ENCODE assay signal across 8 cellular contexts in the genomic region with DNA sequence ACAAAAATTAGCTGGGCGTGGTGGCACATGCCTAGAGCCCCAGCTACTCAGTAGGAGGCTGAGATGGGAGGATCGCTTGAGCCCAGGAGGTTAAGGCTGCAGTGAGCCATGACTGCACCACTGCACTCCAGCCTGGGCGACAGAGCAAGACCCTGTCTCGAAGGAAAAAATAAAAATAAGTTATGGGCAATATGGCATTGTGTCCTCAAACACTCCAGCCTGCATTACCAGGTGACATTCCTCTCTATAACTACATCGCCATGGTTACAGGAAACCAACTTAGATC. TPM values are rescaled to one million over a fixed set of nuclear protein-coding genes. Genes with fewer than 3 reads are reported as not detected.
DNase-seq lines count a peak whose midpoint lies in the region; ATAC-seq and TF ChIP-seq lines count a peak whose summit lies in the region.
"Not testable (repeated sequence)": the region's sequence is repeated elsewhere in the genome, so short reads cannot be mapped to it uniquely, and the experiment has no call there.

No MANE protein-coding gene starts in this region.

- not testable (repeated sequence) for H3K36me3 ChIP-seq in GM23338 (ENCODE audit: insufficient read depth); hepatocyte (replicated peaks; ENCODE audit: insufficient read depth, low read depth)
- H3K36me3 ChIP-seq in ascending aorta, result peaks cover 0 to 26% of the 10 kb centered on the region in 2 donors
- H3K36me3 ChIP-seq in lower lobe of right lung, result peaks cover 25% of the 10 kb centered on the region
- H3K36me3 ChIP-seq in tibial artery, result peaks cover 5 to 20% (median 11%) of the 10 kb centered on the region in 3 donors

- H3K27ac ChIP-seq in GM23338 (ENCODE audit: low read depth), result 0 out of 2 replicates have a peak overlapping the region, but pooled peaks have one; percentile 39
- H3K27ac ChIP-seq in RWPE1, result peak overlapping the region; percentile 50
- H3K27ac ChIP-seq in ascending aorta, result peak overlapping the region; percentile 63 to 77
- H3K27ac ChIP-seq in caudate nucleus (ENCODE audit: low read depth, low read length), result peak overlapping the region; percentile 83
- peak overlapping the region; percentile 62 for H3K27ac ChIP-seq in cingulate gyrus (ENCODE audit: low read depth, low read length)
- H3K27ac ChIP-seq in hepatocyte, result peak overlapping the region; percentile 85
- H3K27ac ChIP-seq in lower lobe of right lung, result not testable (repeated sequence)
- peak overlapping the region; percentile 52 to 62 for H3K27ac ChIP-seq in tibial artery

- H3K27ac Mint-ChIP-seq in GM23338, result not testable (repeated sequence)

- H3K4me1 ChIP-seq in GM23338 (ENCODE audit: insufficient read depth), result not testable (repeated sequence)
- H3K4me1 ChIP-seq in ascending aorta, result peaks cover 20 to 21% of the 10 kb centered on the region in 2 donors
- peaks cover 14% of the 10 kb centered on the region for H3K4me1 ChIP-seq in hepatocyte (ENCODE audit: insufficient read depth)
- H3K4me1 ChIP-seq in lower lobe of right lung, result peaks cover 16% of the 10 kb centered on the region
- peaks cover 0 to 43% (median 30%) of the 10 kb centered on the region in 4 donors for H3K4me1 ChIP-seq in tibial artery

- CTCF ChIA-PET in RWPE1 (lab: Yijun Ruan, JAX), result not testable (repeated sequence)

- not testable (repeated sequence) for H3K27me3 Mint-ChIP-seq in GM23338 (ENCODE audit: insufficient read depth, low read depth, poor library complexity)

- H3F3A ChIP-seq in GM23338 (replicated peaks; ENCODE audit: low read depth), result not testable (repeated sequence)

- WGBS in hepatocyte (ENCODE audit: low lambda C conversion rate, missing lambda C conversion rate), result 96% methylated on average over 5 of the region's 5 CpGs

- not testable (repeated sequence) for TF ChIP-seq CTCF in GM23338 (conservative IDR thresholded peaks at IDR 0.05; ENCODE audit: low read depth in 2 of 2); RWPE1 (conservative IDR thresholded peaks at IDR 0.05; ENCODE audit: low read depth); ascending aorta (IDR thresholded peaks at IDR 0.05); hepatocyte (IDR thresholded peaks at IDR 0.05; ENCODE audit: poor library complexity); lower lobe of right lung (IDR thresholded peaks at IDR 0.05); tibial artery (IDR thresholded peaks at IDR 0.05)

- not testable (repeated sequence) for H3K9me2 ChIP-seq in GM23338 (ENCODE audit: insufficient read depth); hepatocyte (replicated peaks; ENCODE audit: insufficient read depth)

- H2AFZ ChIP-seq in GM23338, hepatocyte: not testable (repeated sequence)

- H3K27me3 ChIP-seq in GM23338 (ENCODE audit: insufficient read depth); ascending aorta; hepatocyte; lower lobe of right lung (ENCODE audit: low read depth); tibial artery: not testable (repeated sequence)

- H3K79me2 ChIP-seq in GM23338 (replicated peaks; ENCODE audit: insufficient read depth); hepatocyte: not testable (repeated sequence)

- H3K4me3 Mint-ChIP-seq in GM23338, result not testable (repeated sequence)

- intact Hi-C loops in ascending aorta (cut with DNase I); lower lobe of right lung (cut with DNase I); tibial artery (cut with DNase I; ENCODE audit: low total_unique reads): not testable (repeated sequence)

- peaks cover 29% of the 10 kb centered on the region for H3K36me3 Mint-ChIP-seq in GM23338 (ENCODE audit: low read depth)

- not testable (repeated sequence) for H4K20me1 ChIP-seq in GM23338 (replicated peaks; ENCODE audit: insufficient read depth); hepatocyte (ENCODE audit: insufficient read depth, poor library complexity, severe bottlenecking)

- not testable (repeated sequence) for H3K4me2 ChIP-seq in GM23338, hepatocyte

- H3K4me1 Mint-ChIP-seq in GM23338, result peaks cover 13% of the 10 kb centered on the region

- POLR2A ChIA-PET in RWPE1 (lab: Yijun Ruan, JAX; ENCODE audit: low non-redundant PET), result not testable (repeated sequence)

- not testable (repeated sequence) for DNase-seq in GM23338 (ENCODE audit: low spot score); RWPE1 (ENCODE audit: low spot score); ascending aorta (ENCODE audit: low spot score in 2 of 2); caudate nucleus (lab: John Stamatoyannopoulos, UW); hepatocyte (ENCODE audit: low spot score); tibial artery
- DNase-seq in lower lobe of right lung, result peak; percentile 10

- H3K9me3 Mint-ChIP-seq in GM23338, result not testable (repeated sequence)

- H3K9me3 ChIP-seq in ascending aorta; hepatocyte (ENCODE audit: low read depth); lower lobe of right lung; tibial artery: not testable (repeated sequence)

- ATAC-seq in GM23338, lower lobe of right lung: not testable (repeated sequence)

- not testable (repeated sequence) for H3K4me3 ChIP-seq in GM23338, ascending aorta, hepatocyte, lower lobe of right lung, tibial artery

RNA-seq across cellular contexts. Expression of a gene that starts 19.5 kb away (rescaled TPM):
- total RNA-seq in GM23338 (2014; rRNA removed; shearing (Covaris generic)), result 56.7 and 66.3 TPM in 2 replicates
- polyA plus RNA-seq in GM23338 (2016; fragmentation: Nextera tagmentation; extraction: Ambion mirVana), result 48.6 and 53.2 TPM in 2 replicates
- 102 TPM for total RNA-seq in ascending aorta
- total RNA-seq in hepatocyte, result 80.3 and 103 TPM in 2 replicates
- polyA plus RNA-seq in hepatocyte, result 185 and 192 TPM in 2 replicates
- total RNA-seq in lower lobe of right lung, result 195 TPM

RNA-seq across cellular contexts. Expression of a gene that starts 40.1 kb away (rescaled TPM):
- total RNA-seq in GM23338 (2014; rRNA removed; shearing (Covaris generic)), result 91.7 and 95.7 TPM in 2 replicates
- polyA plus RNA-seq in GM23338 (2016; fragmentation: Nextera tagmentation; extraction: Ambion mirVana) (54.0 and 54.8 TPM in 2 replicates), hepatocyte (16.5 and 18.6 TPM in 2 replicates)
- total RNA-seq in ascending aorta (10.6 TPM), hepatocyte (19.2 and 20.3 TPM in 2 replicates), lower lobe of right lung (18.1 TPM)

RNA-seq across cellular contexts. Expression of a gene that starts 40.1 kb away (rescaled TPM):
- total RNA-seq in GM23338 (2014; rRNA removed; shearing (Covaris generic)), result 2.0 and 2.3 TPM in 2 replicates
- polyA plus RNA-seq in GM23338 (2016; fragmentation: Nextera tagmentation; extraction: Ambion mirVana), result 0.78 and 0.82 TPM in 2 replicates
- total RNA-seq in ascending aorta, result 0.75 TPM
- total RNA-seq in hepatocyte, result 1.4 and 2.1 TPM in 2 replicates
- 1.3 and 3.1 TPM in 2 replicates for polyA plus RNA-seq in hepatocyte
- 0.32 TPM for total RNA-seq in lower lobe of right lung
